In genomic region chr11:120192831-120193625, GRCh38 we compare ENCODE assay signal across 1 cellular context.
TF ChIP-seq lines count a peak whose summit lies in the region.

No MANE protein-coding gene starts in this region.

TF ChIP-seq in K562, 482 proteins besides CTCF, POLR2A, EP300 and RAD21:
- TF ChIP-seq ZNF263 (CRISPR knock-in tag; IDR thresholded peaks at IDR 0.05; ENCODE audit: borderline replicate concordance) (peak; percentile 60), ADNP (tag; IDR thresholded peaks at IDR 0.05) (no peak), ESRRA (IDR thresholded peaks at IDR 0.05; ENCODE audit: borderline replicate concordance, low read depth) (peak; percentile 80), NFIC (IDR thresholded peaks at IDR 0.05) (peak; percentile 26; the same call in 1 of the 2 replicates)
TF ChIP-seq in K562: peak in this region for 3.
